Comparison of ENCODE assay signal across 1 cellular context in the genomic region with DNA sequence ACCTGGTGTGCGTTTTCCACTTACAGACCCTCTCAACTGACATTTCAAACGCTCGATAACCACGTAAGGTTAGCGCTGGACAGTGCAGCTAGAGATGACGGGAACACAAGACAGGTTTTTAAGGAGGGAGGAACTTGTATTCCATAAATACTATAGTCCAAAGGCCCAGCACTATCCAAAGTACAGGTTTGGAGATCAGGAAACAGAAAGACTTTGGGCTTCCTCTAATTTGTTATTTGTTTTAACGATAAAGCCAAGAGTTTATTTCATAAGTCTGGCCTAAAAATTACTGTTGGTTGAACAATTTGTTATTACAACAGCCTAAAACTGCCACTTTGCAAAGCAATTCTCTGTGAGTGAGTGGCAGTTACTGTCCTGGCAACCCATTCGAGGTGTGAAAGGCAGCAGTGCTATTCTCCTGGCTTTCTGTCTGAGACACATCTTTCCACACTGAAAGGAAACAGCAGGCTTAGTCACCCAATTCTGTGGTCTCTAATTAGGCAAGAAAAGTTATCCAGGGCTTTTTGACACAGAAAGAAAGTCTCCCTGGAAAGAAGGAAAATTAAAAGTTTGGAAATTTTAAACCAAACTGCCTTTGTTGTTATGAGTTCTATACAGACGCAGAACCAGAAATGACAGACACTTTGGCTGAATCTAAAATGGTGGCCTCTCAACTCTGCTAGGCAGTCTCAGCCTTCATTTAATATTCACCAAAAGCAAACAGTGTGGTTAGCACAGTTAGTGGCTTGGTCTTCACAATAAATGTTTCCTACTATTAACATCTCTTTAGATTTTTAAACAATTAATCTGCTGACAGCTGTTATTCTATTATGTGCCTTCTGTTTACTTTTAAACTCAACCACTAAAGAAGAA.
TF ChIP-seq lines count a peak whose summit lies in the region.

No MANE protein-coding gene starts in this region.

TF ChIP-seq in SK-N-SH, 30 proteins besides CTCF, POLR2A, EP300 and RAD21 (continued from another document):
- TF ChIP-seq SIN3A (IDR thresholded peaks at IDR 0.05; ENCODE audit: borderline replicate concordance, low read depth, low read length) (no peak), MXI1 (IDR thresholded peaks at IDR 0.05; ENCODE audit: low read depth, low read length) (no peak), TCF12 (IDR thresholded peaks at IDR 0.05) (0 out of 2 replicates have a peak, but pooled peaks have one; percentile 7), ELF1 (IDR thresholded peaks at IDR 0.05) (no peak), SMC3 (IDR thresholded peaks at IDR 0.05; ENCODE audit: low read depth, low read length) (no peak)
